Comparison of ENCODE assay signal across 8 cellular contexts in the genomic region with DNA sequence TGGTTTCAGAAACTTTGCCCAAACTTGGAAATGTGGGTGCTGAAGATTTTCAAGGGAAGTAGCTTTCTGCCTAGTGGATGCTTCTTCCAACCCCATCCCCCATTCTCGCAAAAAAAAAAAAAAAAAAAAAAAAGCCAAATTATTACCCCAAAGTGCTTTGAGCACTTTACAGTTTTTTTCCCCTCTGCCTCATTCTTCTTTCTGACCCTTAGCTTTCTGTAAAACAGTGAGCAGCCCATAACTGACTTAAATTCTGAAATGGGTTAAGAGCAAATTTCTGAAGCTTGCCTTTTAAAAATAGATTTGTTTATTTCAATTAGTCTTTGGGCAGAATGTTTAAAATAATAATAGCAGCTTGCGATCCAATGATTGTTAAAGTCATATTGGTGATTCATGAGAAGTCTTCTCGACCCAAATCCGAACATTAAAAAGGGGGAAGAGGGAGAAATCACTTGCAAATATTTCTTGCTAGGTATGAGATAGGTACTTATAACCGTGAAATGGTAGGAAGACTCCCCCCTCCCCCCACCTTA.
DNase-seq lines count a peak whose midpoint lies in the region; ATAC-seq and TF ChIP-seq lines count a peak whose summit lies in the region.

No MANE protein-coding gene starts in this region.

- H3K4me1 Mint-ChIP-seq in nephron, result peaks cover 25% of the 10 kb centered on the region

- H3K36me3 ChIP-seq in BLaER1 (no peaks in the 10 kb centered on the region), KMS-11 (ENCODE audit: insufficient read depth) (no peaks in the 10 kb centered on the region)
- H3K36me3 ChIP-seq in effector memory CD4-positive, alpha-beta T cell (ENCODE audit: control insufficient read depth, insufficient read depth, low read length), result no peaks in the 10 kb centered on the region

- TF ChIP-seq CTCF in KMS-11 (conservative IDR thresholded peaks at IDR 0.05; ENCODE audit: low read depth, low read length) (no peak), nephron (IDR thresholded peaks at IDR 0.05; ENCODE audit: unreplicated experiment in 3 of 3) (no peak)

- no peaks in the 10 kb centered on the region for H3K9me3 Mint-ChIP-seq in nephron

- peaks cover 55% of the 10 kb centered on the region for H3K27me3 Mint-ChIP-seq in nephron (ENCODE audit: low read depth)

- peak overlapping the region; percentile 91 to 97 (median 92) for H3K4me3 Mint-ChIP-seq in nephron

- H3K4me3 ChIP-seq in BLaER1 (peak overlapping the region; percentile 60), KMS-11 (IDR thresholded peaks at IDR 0.05; ENCODE audit: insufficient read depth, low read depth, low read length) (no peak overlapping the region)
- H3K4me3 ChIP-seq in effector memory CD4-positive, alpha-beta T cell (ENCODE audit: insufficient read depth, low read depth, low read length, poor library complexity, severe bottlenecking), result peak overlapping the region; percentile 52

- peaks cover 50% of the 10 kb centered on the region for H4K20me1 ChIP-seq in BLaER1
- no peaks in the 10 kb centered on the region for H4K20me1 ChIP-seq in KMS-11 (ENCODE audit: insufficient read depth)

- peaks cover 20% of the 10 kb centered on the region for H3K36me3 Mint-ChIP-seq in nephron (ENCODE audit: low read depth)

- H3K9ac ChIP-seq in BLaER1, result no peak overlapping the region
- H3K9ac ChIP-seq in KMS-11, result peak overlapping the region; percentile 47; the same call in 1 of the 2 replicates

- no peaks in the 10 kb centered on the region for H3K79me2 ChIP-seq in KMS-11 (ENCODE audit: insufficient read depth, low read depth)

- H3K27me3 ChIP-seq in BLaER1 (peaks cover 69% of the 10 kb centered on the region), KMS-11 (ENCODE audit: insufficient read depth, low read depth) (peaks cover 24% of the 10 kb centered on the region)
- H3K27me3 ChIP-seq in effector memory CD4-positive, alpha-beta T cell (replicated peaks; ENCODE audit: control insufficient read depth, insufficient read depth, low read length, poor library complexity, severe bottlenecking), result peaks cover 11% of the 10 kb centered on the region

- DNase-seq in effector memory CD4-positive, alpha-beta T cell, result no peak
- DNase-seq in NCI-H526 (lab: John Stamatoyannopoulos, UW) (no peak), globus pallidus (ENCODE audit: low spot score) (no peak)

- no peak overlapping the region for H3K27ac ChIP-seq in BLaER1
- no peak overlapping the region for H3K27ac ChIP-seq in KMS-11
- H3K27ac ChIP-seq in effector memory CD4-positive, alpha-beta T cell (ENCODE audit: insufficient read depth, low read length, poor library complexity, severe bottlenecking), result no peak overlapping the region

- H3K4me1 ChIP-seq in BLaER1 (peaks cover 36% of the 10 kb centered on the region), KMS-11 (ENCODE audit: low read depth, poor library complexity, severe bottlenecking) (peaks cover 16% of the 10 kb centered on the region)
- peaks cover 15% of the 10 kb centered on the region for H3K4me1 ChIP-seq in effector memory CD4-positive, alpha-beta T cell (ENCODE audit: control insufficient read depth, insufficient read depth, low read length, poor library complexity, severe bottlenecking)

- H3K4me2 ChIP-seq in BLaER1 (peak overlapping the region; percentile 86), KMS-11 (peak overlapping the region; percentile 99)

- peak overlapping the region; percentile 85 to 91 (median 90) for H3K27ac Mint-ChIP-seq in nephron

- no peaks in the 10 kb centered on the region for H3K9me3 ChIP-seq in BLaER1
- H3K9me3 ChIP-seq in effector memory CD4-positive, alpha-beta T cell (ENCODE audit: control insufficient read depth, low read length), result no peaks in the 10 kb centered on the region

- H2AFZ ChIP-seq in KMS-11 (ENCODE audit: low read depth), result peak overlapping the region; percentile 97

- no peak for ATAC-seq in HG03571 (IDR thresholded peaks at IDR 0.05; ENCODE audit: unreplicated experiment)
- no peak for ATAC-seq in HG03196 (IDR thresholded peaks at IDR 0.05; ENCODE audit: unreplicated experiment)
